Comparison of ENCODE assay signal across 8 cellular contexts in the genomic region with DNA sequence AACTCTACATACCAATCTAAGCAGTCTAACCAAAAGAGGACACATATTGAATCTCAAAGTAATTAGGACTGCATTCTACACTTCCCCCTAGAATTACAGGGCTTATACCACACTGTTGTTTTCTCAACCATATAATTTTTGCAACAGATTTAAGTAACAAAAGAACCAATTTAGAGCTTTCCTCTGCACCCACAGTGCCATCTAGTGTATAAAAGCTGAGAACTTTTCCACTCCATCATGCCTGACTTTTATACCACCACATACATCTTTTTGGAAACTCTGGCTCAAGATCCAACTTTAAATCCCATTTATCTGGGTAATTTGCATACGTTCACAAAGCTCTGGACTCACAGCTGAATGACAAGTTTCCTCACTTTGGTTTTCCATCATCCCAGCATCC.
DNase-seq lines count a peak whose midpoint lies in the region; ATAC-seq and TF ChIP-seq lines count a peak whose summit lies in the region.

No MANE protein-coding gene starts in this region.

- H3K27ac Mint-ChIP-seq in activated naive CD4-positive, alpha-beta T cell treated with anti-CD3 and anti-CD28 coated beads, Interleukin-2, amount 10 ng/mL, durations not matched to agents 7 days and 5 days: no peak overlapping the region

- H3K9me3 Mint-ChIP-seq in activated naive CD4-positive, alpha-beta T cell treated with anti-CD3 and anti-CD28 coated beads, Interleukin-2, amount 10 ng/mL, durations not matched to agents 7 days and 5 days: no peaks in the 10 kb centered on the region

- peaks cover 30% of the 10 kb centered on the region for H3K4me1 Mint-ChIP-seq in activated naive CD4-positive, alpha-beta T cell treated with anti-CD3 and anti-CD28 coated beads, Interleukin-2, amount 10 ng/mL, durations not matched to agents 7 days and 5 days

- WGBS in thyroid gland, 2 donors: 47 to 54% methylated on average over 1 of the region's 1 CpG

- DNase-seq in AG08396 (ENCODE audit: low spot score) (peak; percentile 17), RWPE1 (ENCODE audit: low spot score) (peak; percentile 13), globus pallidus (ENCODE audit: low spot score) (peak; percentile 44), thyroid gland (no peak)
- no peak for DNase-seq in activated CD4-positive, CD25-positive, alpha-beta regulatory T cell treated with anti-CD3 and anti-CD28 coated beads, Interleukin-2, amount 50 U/mL, for 72 hours
- DNase-seq in activated naive CD4-positive, alpha-beta T cell treated with anti-CD3 and anti-CD28 coated beads, Interleukin-2, amount 10 ng/mL, durations not matched to agents 7 days and 5 days: no peak

- peak; percentile 53 for TF ChIP-seq CTCF in RWPE1 (conservative IDR thresholded peaks at IDR 0.05; ENCODE audit: low read depth)
- TF ChIP-seq CTCF in thyroid gland (IDR thresholded peaks at IDR 0.05): peak in 4 of 6 experiments; percentile 29 to 57 (median 48)

- H3K27ac ChIP-seq in RWPE1 (no peak overlapping the region), thyroid gland (peak overlapping the region in 2 of 3 donors; percentile 12 to 33)

- no peak overlapping the region for H3K4me3 Mint-ChIP-seq in activated naive CD4-positive, alpha-beta T cell treated with anti-CD3 and anti-CD28 coated beads, Interleukin-2, amount 10 ng/mL, durations not matched to agents 7 days and 5 days

- H3K4me1 ChIP-seq in thyroid gland: no peaks in the 10 kb centered on the region

- H3K27me3 Mint-ChIP-seq in activated naive CD4-positive, alpha-beta T cell treated with anti-CD3 and anti-CD28 coated beads, Interleukin-2, amount 10 ng/mL, durations not matched to agents 7 days and 5 days: no peaks in the 10 kb centered on the region

- CTCF ChIA-PET in RWPE1 (lab: Yijun Ruan, JAX): interaction anchor here (0.6 to 2.2 kb wide), 9 partner anchors 18 to 943 kb away, joined by 3 to 25 read pairs (median 4); a partner anchor contains a TSS
- CTCF ChIA-PET in activated naive CD4-positive, alpha-beta T cell treated with anti-CD3 and anti-CD28 coated beads, Interleukin-2, amount 10 ng/mL, durations not matched to agents 7 days and 5 days (lab: Charles Lee): interaction anchor here (0.6 to 2.4 kb wide), 10 partner anchors 9 to 655 kb away, joined by 3 to 22 read pairs (median 3); no protein-coding TSS in a partner anchor

- TF ChIP-seq POLR2A in thyroid gland (IDR thresholded peaks at IDR 0.05): no peak

- H3K4me3 ChIP-seq in thyroid gland (replicated peaks in 1 of 3): no peak overlapping the region

- H3K36me3 Mint-ChIP-seq in activated naive CD4-positive, alpha-beta T cell treated with anti-CD3 and anti-CD28 coated beads, Interleukin-2, amount 10 ng/mL, durations not matched to agents 7 days and 5 days: peaks cover 3% of the 10 kb centered on the region

- intact Hi-C loops in thyroid gland (cut with DNase I): no loop called here

- ATAC-seq in GM18868 (IDR thresholded peaks at IDR 0.05; ENCODE audit: unreplicated experiment): peak; percentile 46
- no peak for ATAC-seq in GM19452 (IDR thresholded peaks at IDR 0.05; ENCODE audit: unreplicated experiment)

- H3K27me3 ChIP-seq in thyroid gland: no peaks in the 10 kb centered on the region

- no peaks in the 10 kb centered on the region for H3K9me3 ChIP-seq in thyroid gland

- POLR2A ChIA-PET in RWPE1 (lab: Yijun Ruan, JAX; ENCODE audit: low non-redundant PET): no interaction called here

- H3K36me3 ChIP-seq in thyroid gland: no peaks in the 10 kb centered on the region

Comparison
In these comparisons a context has a peak if more than half of its experiments do, and no peak if none do; other contexts are left out.
1. DNase-seq: peak in AG08396 (single experiment), RWPE1 (single experiment) and globus pallidus (single experiment); none in thyroid gland (0 of 2), activated CD4-positive, CD25-positive, alpha-beta regulatory T cell treated with anti-CD3 and anti-CD28 coated beads, Interleukin-2, amount 50 U/mL, for 72 hours (single experiment) and activated naive CD4-positive, alpha-beta T cell treated with anti-CD3 and anti-CD28 coated beads, Interleukin-2, amount 10 ng/mL, durations not matched to agents 7 days and 5 days (single experiment).